8 cellular contexts compared by ENCODE assay signal in genomic region chr19:17720487-17720839, GRCh38. TPM values are rescaled to one million over a fixed set of nuclear protein-coding genes. Genes with fewer than 3 reads are reported as not detected.
DNase-seq lines count a peak whose midpoint lies in the region; ATAC-seq and TF ChIP-seq lines count a peak whose summit lies in the region.

No MANE protein-coding gene starts in this region.

- peak overlapping the region; percentile 75 to 97 (median 87) for H3K4me3 ChIP-seq in transverse colon

- peaks cover 0 to 12% (median under 1%) of the 10 kb centered on the region in 4 donors for H3K36me3 ChIP-seq in transverse colon

- TF ChIP-seq CTCF in transverse colon (IDR thresholded peaks at IDR 0.05): no peak

- H3K27me3 ChIP-seq in transverse colon: no peaks in the 10 kb centered on the region

- peak overlapping the region; percentile 38 for H3K27ac ChIP-seq in angular gyrus (ENCODE audit: low read depth, low read length)
- peak overlapping the region in 2 of 4 donors; percentile 72 to 86 for H3K27ac ChIP-seq in transverse colon

- peak overlapping the region; percentile 74 for H3K27ac Mint-ChIP-seq in activated T-cell treated with anti-CD3 and anti-CD28 coated beads, Interleukin-2, amount 50 U/mL, for 72 hours
- H3K27ac Mint-ChIP-seq in memory B cell: peak overlapping the region; percentile 45

- peaks cover 8% of the 10 kb centered on the region for H3K27me3 Mint-ChIP-seq in activated T-cell treated with anti-CD3 and anti-CD28 coated beads, Interleukin-2, amount 50 U/mL, for 72 hours (ENCODE audit: low read depth)
- no peaks in the 10 kb centered on the region for H3K27me3 Mint-ChIP-seq in memory B cell

- 26% methylated on average over 6 of the region's 6 CpGs; no CpG with 5 or more reads in 1 of the 2 donors for WGBS in transverse colon (ENCODE audit: low coverage in 1 of 2), 2 donors

- no peaks in the 10 kb centered on the region for H3K9me3 ChIP-seq in transverse colon

- TF ChIP-seq POLR2A in transverse colon (IDR thresholded peaks at IDR 0.05): no peak

- no peak for TF ChIP-seq EP300 in transverse colon (IDR thresholded peaks at IDR 0.05; ENCODE audit: low read depth)

- in situ Hi-C loops in transverse colon (cut with MboI; ENCODE audit: low pct_ligation_motif_present in 1 of 4, low pct_unique_long_range_greater_than_20kb in 1 of 4, low sequenced_read_pairs in 3 of 4): loop anchor here in 1 of 4 donors (25.0 kb wide), 1 partner anchor 142 kb away; the partner anchor contains the start of genes RPL18A and SLC5A5

- H3K9me3 Mint-ChIP-seq in activated T-cell treated with anti-CD3 and anti-CD28 coated beads, Interleukin-2, amount 50 U/mL, for 72 hours: no peaks in the 10 kb centered on the region
- no peaks in the 10 kb centered on the region for H3K9me3 Mint-ChIP-seq in memory B cell

- ATAC-seq in activated T-cell treated with anti-CD3 and anti-CD28 coated beads, Interleukin-2, amount 50 U/mL, for 72 hours (replicated peaks in 1 of 2): no peak
- no peak for ATAC-seq in memory B cell (ENCODE audit: low read depth)
- ATAC-seq in HG03439 (IDR thresholded peaks at IDR 0.05; ENCODE audit: unreplicated experiment): no peak

- H3K4me1 ChIP-seq in transverse colon: peaks cover 19 to 46% (median 38%) of the 10 kb centered on the region in 4 donors

- H3K36me3 Mint-ChIP-seq in activated T-cell treated with anti-CD3 and anti-CD28 coated beads, Interleukin-2, amount 50 U/mL, for 72 hours (ENCODE audit: insufficient read depth in 2 of 2): peaks cover 1 to 13% of the 10 kb centered on the region in 2 donors
- H3K36me3 Mint-ChIP-seq in memory B cell: peaks cover 12% of the 10 kb centered on the region

- peaks cover 42% of the 10 kb centered on the region for H3K4me1 Mint-ChIP-seq in activated T-cell treated with anti-CD3 and anti-CD28 coated beads, Interleukin-2, amount 50 U/mL, for 72 hours (ENCODE audit: low read depth)
- peaks cover 37% of the 10 kb centered on the region for H3K4me1 Mint-ChIP-seq in memory B cell

- H3K4me3 Mint-ChIP-seq in activated T-cell treated with anti-CD3 and anti-CD28 coated beads, Interleukin-2, amount 50 U/mL, for 72 hours: peak overlapping the region; percentile 90 to 98
- peak overlapping the region; percentile 82 for H3K4me3 Mint-ChIP-seq in memory B cell

- intact Hi-C loops in transverse colon (cut with DNase I; ENCODE audit: low total_unique reads): no loop called here

- no peak for DNase-seq in activated T-cell treated with anti-CD3 and anti-CD28 coated beads, Interleukin-2, amount 50 U/mL, for 72 hours
- DNase-seq in activated T-cell treated with anti-CD3 and anti-CD28 coated beads for 4 hours (no peak), memory B cell (ENCODE audit: low spot score in 2 of 2) (no peak), transverse colon (no peak), NCI-H524 treated with DMSO at 0.1 percent for 48 hours (lab: John Stamatoyannopoulos, UW) (no peak), SW480 (ENCODE audit: low spot score) (no peak)

RNA-seq across cellular contexts. Expression of gene MAP1S, which starts 1.2 kb away (rescaled TPM):
- total RNA-seq in activated T-cell treated with anti-CD3 and anti-CD28 coated beads, Interleukin-2, amount 50 U/mL, for 72 hours: 10 to 100 TPM; 59.5 to 69.9 TPM
- total RNA-seq in transverse colon: 100 to 1,000 TPM in 2 of 4 donors, 10 to 100 TPM in 2; 30.2 to 159 (median 68.0) TPM

RNA-seq across cellular contexts. Expression of gene FCHO1, which starts 30.8 kb away (rescaled TPM):
- total RNA-seq in activated T-cell treated with anti-CD3 and anti-CD28 coated beads, Interleukin-2, amount 50 U/mL, for 72 hours: 10 to 100 TPM; 70.8 to 93.9 TPM
- total RNA-seq in transverse colon: 10 to 100 TPM in 1 of 4 donors, 1 to 10 TPM in 2, under 1 TPM in 1; 0.60 to 26.9 (median 3.8) TPM

RNA-seq across cellular contexts. Expression of gene UNC13A, which starts 32.3 kb away (rescaled TPM):
- total RNA-seq in activated T-cell treated with anti-CD3 and anti-CD28 coated beads, Interleukin-2, amount 50 U/mL, for 72 hours: under 1 TPM; 0.31 to 0.32 TPM
- total RNA-seq in transverse colon: 1 to 10 TPM in 1 of 4 donors, under 1 TPM in 3; under 0.01 to 1.9 (median 0.30) TPM
